Comparison of ENCODE assay signal across 8 cellular contexts in genomic region chr10:99630439-99630838, GRCh38.
DNase-seq lines count a peak whose midpoint lies in the region; ATAC-seq and TF ChIP-seq lines count a peak whose summit lies in the region.

No MANE protein-coding gene starts in this region.

- H3K4me3 ChIP-seq in ACC112 (ENCODE audit: low read depth, low read length): no peak overlapping the region
- no peak overlapping the region for H3K4me3 ChIP-seq in GM12875 (ENCODE audit: low read depth, low read length)
- no peak overlapping the region for H3K4me3 ChIP-seq in coronary artery

- H2AFZ ChIP-seq in ACC112 (ENCODE audit: low read length, unreplicated experiment): peak overlapping the region; percentile 44

- peak overlapping the region; percentile 14; the same call in 1 of the 2 replicates for H3K27ac ChIP-seq in ACC112 (ENCODE audit: low read depth, low read length)
- H3K27ac ChIP-seq in RWPE1: no peak overlapping the region
- H3K27ac ChIP-seq in coronary artery: no peak overlapping the region

- no peaks in the 10 kb centered on the region for H3K27me3 ChIP-seq in ACC112 (ENCODE audit: insufficient read depth, low read length)

- H3K79me2 ChIP-seq in ACC112 (ENCODE audit: control insufficient read depth, insufficient read depth, low read length, unreplicated experiment): no peaks in the 10 kb centered on the region

- peak; percentile 32; the same call in 1 of the 2 replicates for TF ChIP-seq CTCF in GM12875 (IDR thresholded peaks at IDR 0.05; ENCODE audit: borderline replicate concordance, insufficient read depth, low read depth, low read length)
- peak; percentile 58 for TF ChIP-seq CTCF in RWPE1 (conservative IDR thresholded peaks at IDR 0.05; ENCODE audit: low read depth)
- no peak for TF ChIP-seq CTCF in coronary artery (IDR thresholded peaks at IDR 0.05)

- H3K36me3 ChIP-seq in ACC112 (ENCODE audit: insufficient read depth, low read length): no peaks in the 10 kb centered on the region

- peaks cover 6% of the 10 kb centered on the region for H3K4me1 ChIP-seq in ACC112 (ENCODE audit: control insufficient read depth, insufficient read depth, low read length, unreplicated experiment)

- DNase-seq in RWPE1 (ENCODE audit: low spot score): peak; percentile 45
- peak; percentile 32 for DNase-seq in fibroblast of the conjunctiva (ENCODE audit: low read depth)
- DNase-seq in coronary artery (ENCODE audit: low spot score): no peak
- no peak for DNase-seq in activated CD4-positive, alpha-beta T cell treated with anti-CD3 and anti-CD28 coated beads for 4 hours

- ATAC-seq in GM21825 (IDR thresholded peaks at IDR 0.05; ENCODE audit: unreplicated experiment): no peak
- ATAC-seq in GM21360 (IDR thresholded peaks at IDR 0.05; ENCODE audit: unreplicated experiment): no peak

- POLR2A ChIA-PET in RWPE1 (lab: Yijun Ruan, JAX; ENCODE audit: low non-redundant PET): no interaction called here

- CTCF ChIA-PET in RWPE1 (lab: Yijun Ruan, JAX): interaction anchor here (0.7 to 1.7 kb wide), 8 partner anchors 9 to 1930 kb away, joined by 3 to 5 read pairs (median 4); no protein-coding TSS in a partner anchor

Comparison
In these comparisons a context has a peak if more than half of its experiments do, and no peak if none do; other contexts are left out.
1. DNase-seq: peak in RWPE1 (single experiment) and fibroblast of the conjunctiva (single experiment); none in coronary artery (single experiment) and activated CD4-positive, alpha-beta T cell treated with anti-CD3 and anti-CD28 coated beads for 4 hours (0 of 2).